In the genomic region with DNA sequence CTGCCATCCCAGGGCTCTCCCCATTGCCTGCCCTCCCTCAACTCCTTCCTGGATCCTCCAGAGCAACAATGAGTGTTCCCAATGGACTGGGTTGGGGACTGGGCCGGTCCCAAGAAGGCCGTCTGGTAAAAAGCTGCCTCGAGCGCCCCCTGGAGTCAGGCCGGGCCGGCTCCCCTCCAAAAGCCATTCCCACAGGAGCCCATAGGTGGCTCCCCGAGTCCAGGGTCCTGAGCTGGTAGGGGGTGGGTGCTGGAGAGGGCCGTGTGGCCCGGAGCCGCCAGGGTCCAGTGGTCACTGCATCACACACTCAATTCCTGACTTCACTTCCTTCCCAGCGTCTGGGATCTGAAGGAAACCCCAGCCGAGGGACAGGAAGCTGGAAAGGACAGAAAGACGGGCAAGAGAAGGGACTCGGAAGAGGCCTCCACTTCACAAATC, we compare ENCODE assay signal across 8 cellular contexts. TPM values are rescaled to one million over a fixed set of nuclear protein-coding genes. Genes with fewer than 3 reads are reported as not detected.
DNase-seq lines count a peak whose midpoint lies in the region; ATAC-seq, FAIRE-seq and TF ChIP-seq lines count a peak whose summit lies in the region.
"Had no signal": no experiment of that assay in that cellular context is flagged by ENCODE, and none has a peak within 500 bp of the region (broad histone marks: within the 10 kb centered on the region; RNA-seq: fewer than 3 reads in every experiment).

No MANE protein-coding gene starts in this region.

- H3K4me1 ChIP-seq in astrocyte (ENCODE audit: insufficient read depth, low read length) (peaks cover 8% of the 10 kb centered on the region), skeletal muscle satellite cell (ENCODE audit: control insufficient read depth, insufficient read depth, low read length) (peaks cover 5% of the 10 kb centered on the region)

- TF ChIP-seq CTCF in GM12864 (IDR thresholded peaks at IDR 0.05; ENCODE audit: low read depth, low read length, missing control alignments) (peak; percentile 97), astrocyte (IDR thresholded peaks at IDR 0.05; ENCODE audit: insufficient read depth, low read depth, low read length) (peak; percentile 85)

- H3K36me3 ChIP-seq in astrocyte (ENCODE audit: insufficient read depth, low read length) (peaks cover 23% of the 10 kb centered on the region), skeletal muscle satellite cell (ENCODE audit: insufficient read depth, low read length) (peaks cover 24% of the 10 kb centered on the region)

- H2AFZ ChIP-seq in astrocyte (ENCODE audit: low read depth, low read length): peak overlapping the region; percentile 27

- peaks cover 37% of the 10 kb centered on the region for H3K79me2 ChIP-seq in astrocyte (ENCODE audit: insufficient read depth, low read length)

- no peaks in the 10 kb centered on the region for H3K27me3 Mint-ChIP-seq in astrocyte (ENCODE audit: low read depth, unreplicated experiment)

- TF ChIP-seq POLR2A in GM18505 (IDR thresholded peaks at IDR 0.05; ENCODE audit: borderline replicate concordance, extremely low read depth, insufficient read depth, insufficient read length): no peak

- no peaks in the 10 kb centered on the region for H3K9me3 ChIP-seq in astrocyte (ENCODE audit: insufficient read depth, low read depth, low read length)
- H3K9me3 ChIP-seq in skeletal muscle satellite cell (replicated peaks; ENCODE audit: low read length): no peaks in the 10 kb centered on the region

- H3K27me3 ChIP-seq in astrocyte (ENCODE audit: insufficient read depth, low read length) (no peaks in the 10 kb centered on the region), skeletal muscle satellite cell (ENCODE audit: control insufficient read depth, insufficient read depth, low read length) (no peaks in the 10 kb centered on the region)

- H3K9me3 Mint-ChIP-seq in astrocyte (ENCODE audit: unreplicated experiment): no peaks in the 10 kb centered on the region

- no peak overlapping the region for H3K4me3 Mint-ChIP-seq in astrocyte (ENCODE audit: unreplicated experiment)

- H3K9ac ChIP-seq in astrocyte (ENCODE audit: low read length) (peak overlapping the region; percentile 66), skeletal muscle satellite cell (ENCODE audit: low read depth, low read length) (peak overlapping the region; percentile 61)

- ATAC-seq in GM18505 (IDR thresholded peaks at IDR 0.05; ENCODE audit: unreplicated experiment): no peak

- peaks cover 29% of the 10 kb centered on the region for H3K36me3 Mint-ChIP-seq in astrocyte (ENCODE audit: low read depth, unreplicated experiment)

- H3K27ac ChIP-seq in astrocyte (ENCODE audit: low read depth, low read length): peak overlapping the region; percentile 49

- no peak overlapping the region for H3K4me3 ChIP-seq in GM12864 (ENCODE audit: low read depth, low read length)
- no peak overlapping the region for H3K4me3 ChIP-seq in astrocyte (ENCODE audit: insufficient read depth, low read depth, low read length)
- H3K4me3 ChIP-seq in skeletal muscle satellite cell (ENCODE audit: low read length): no peak overlapping the region

- H3K4me2 ChIP-seq in astrocyte (ENCODE audit: low read length) (peak overlapping the region; percentile 54), skeletal muscle satellite cell (ENCODE audit: low read length) (peak overlapping the region; percentile 46)

- H3K4me1 Mint-ChIP-seq in astrocyte (ENCODE audit: low read depth, unreplicated experiment): peaks cover 3% of the 10 kb centered on the region

- H3K27ac Mint-ChIP-seq in astrocyte (ENCODE audit: unreplicated experiment): peak overlapping the region; percentile 66

- no peak for FAIRE-seq in astrocyte (lab: Jason Lieb, UNC)

- DNase-seq in GM12864 (ENCODE audit: low read depth) (peak; percentile 21), M059J (ENCODE audit: low read depth) (peak; percentile 72), T1000 (lab: John Stamatoyannopoulos, UW) (peak; percentile 63), astrocyte (ENCODE audit: low read depth) (peak; percentile 61), hippocampal formation (lab: John Stamatoyannopoulos, UW) (peak; percentile 30 to 84)

- peaks cover 43% of the 10 kb centered on the region for H4K20me1 ChIP-seq in astrocyte (ENCODE audit: insufficient read depth, low read length)

RNA-seq across cellular contexts. Expression of a gene that starts 10.7 kb away (rescaled TPM):
- 5.8 and 14.8 TPM in 2 replicates for total RNA-seq in M059J (2014; rRNA removed; shearing (Covaris generic))
- total RNA-seq in astrocyte: 10.4 and 13.8 TPM in 2 replicates
- total RNA-seq in skeletal muscle satellite cell (2012; rRNA removed): 7.0 and 8.1 TPM in 2 replicates

RNA-seq across cellular contexts. Expression of a gene that starts 43.4 kb away (rescaled TPM):
- total RNA-seq in M059J (2014; rRNA removed; shearing (Covaris generic)): 6.7 and 13.2 TPM in 2 replicates
- 34.2 and 39.6 TPM in 2 replicates for total RNA-seq in astrocyte
- 6.3 and 9.0 TPM in 2 replicates for total RNA-seq in skeletal muscle satellite cell (2012; rRNA removed)

RNA-seq across cellular contexts. Expression of a gene that starts 53.6 kb away (rescaled TPM):
- total RNA-seq in M059J (2014; rRNA removed; shearing (Covaris generic)): not detected in 2 replicates
- not detected in 2 replicates for total RNA-seq in astrocyte
- not detected in 2 replicates for total RNA-seq in skeletal muscle satellite cell (2012; rRNA removed)
- total RNA-seq: mononuclear cell had no signal

Comparison
In these comparisons a context has a peak if more than half of its experiments do, and no peak if none do; other contexts are left out.
1. DNase-seq: peak in every context shown above with its lines; median percentile 72 in M059J; 63 in T1000; 61 in astrocyte; 57 in hippocampal formation; 21 in GM12864.